8 cellular contexts compared by ENCODE assay signal in the genomic region with DNA sequence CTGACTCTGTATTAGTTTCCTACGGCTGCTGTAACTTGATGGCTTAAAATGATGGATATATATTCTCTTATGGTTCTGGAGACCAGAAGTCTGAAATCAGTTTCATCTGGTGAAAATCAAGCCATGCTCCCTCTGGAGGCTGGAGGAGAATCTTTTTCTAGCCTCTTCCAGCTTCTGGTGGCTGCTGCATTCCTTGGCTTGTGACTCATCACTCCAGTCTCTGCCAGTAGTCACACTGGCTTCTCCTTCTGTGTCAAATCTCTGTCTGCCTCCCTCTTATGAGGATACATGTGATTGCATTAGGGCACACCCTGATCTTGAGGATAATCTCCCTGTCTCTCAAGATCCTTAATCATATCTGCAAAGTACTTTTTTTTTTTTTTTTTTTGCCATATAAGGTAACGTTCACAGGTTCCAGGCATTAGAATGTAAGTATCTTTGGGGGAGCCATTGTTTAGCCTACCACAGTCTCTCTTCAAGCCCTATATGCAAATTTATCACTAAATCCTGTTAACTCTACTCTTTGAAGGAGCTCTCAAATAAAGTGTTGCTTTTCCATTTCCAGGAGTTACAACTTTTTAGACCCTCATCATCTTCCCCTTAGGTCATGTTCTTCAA. TPM values are rescaled to one million over a fixed set of nuclear protein-coding genes. Genes with fewer than 3 reads are reported as not detected.
DNase-seq lines count a peak whose midpoint lies in the region; ATAC-seq and TF ChIP-seq lines count a peak whose summit lies in the region.

No MANE protein-coding gene starts in this region.

- peak; percentile 96 for DNase-seq in GM23248
- DNase-seq in NCI-H82 (lab: John Stamatoyannopoulos, UW) = peak; percentile 89
- DNase-seq in epithelial cell of prostate (ENCODE audit: low read depth, low spot score) = peak; percentile 88
- peak; percentile 20 for DNase-seq in putamen (ENCODE audit: low spot score)
- no peak for DNase-seq in GM13976 (ENCODE audit: low spot score)
- DNase-seq in NCI-H2029 (lab: John Stamatoyannopoulos, UW) = no peak
- DNase-seq in activated CD8-positive, alpha-beta memory T cell treated with anti-CD3 and anti-CD28 coated beads, Interleukin-2, amount 50 U/mL, for 48 hours = no peak

- H3F3A ChIP-seq in GM23248 (ENCODE audit: insufficient read depth) = peaks cover 18% of the 10 kb centered on the region

- no peaks in the 10 kb centered on the region for H3K9me3 ChIP-seq in GM23248 (ENCODE audit: low read depth)

- H3K9me2 ChIP-seq in GM23248 (ENCODE audit: insufficient read depth) = no peaks in the 10 kb centered on the region

- H3K79me2 ChIP-seq in GM23248 (ENCODE audit: insufficient read depth) = 0 out of 2 replicates have a peak, but pooled peaks cover 5% of the 10 kb centered on the region

- TF ChIP-seq CTCF in GM13976 (IDR thresholded peaks at IDR 0.05; ENCODE audit: borderline replicate concordance, control extremely low read depth, extremely low read depth, insufficient read depth, missing control alignments) = no peak

- H3K9ac ChIP-seq in GM23248 = no peak overlapping the region

- ATAC-seq in GM21390 (IDR thresholded peaks at IDR 0.05; ENCODE audit: unreplicated experiment) = no peak

- no peaks in the 10 kb centered on the region for H4K20me1 ChIP-seq in GM23248 (ENCODE audit: insufficient read depth)

- peak overlapping the region; percentile 34 for H3K4me2 ChIP-seq in GM23248 (ENCODE audit: unreplicated experiment)

- no peak overlapping the region for H2AFZ ChIP-seq in GM23248

- H3K4me1 ChIP-seq in GM23248 (ENCODE audit: insufficient read depth) = peaks cover 13% of the 10 kb centered on the region

- WGBS in GM23248 (ENCODE audit: low coverage in 1 of 2, low lambda C conversion rate in 2 of 2, missing lambda C conversion rate in 2 of 2), 2 experiments = 3% methylated on average over 2 of the region's 2 CpGs

- H3K4me3 ChIP-seq in GM23248 = no peak overlapping the region

- no peaks in the 10 kb centered on the region for H3K27me3 ChIP-seq in GM23248 (replicated peaks; ENCODE audit: insufficient read depth)

- H3K27ac ChIP-seq in GM23248 (peak overlapping the region; percentile 36), epithelial cell of prostate (peak overlapping the region; percentile 11)

- no peaks in the 10 kb centered on the region for H3K36me3 ChIP-seq in GM23248 (ENCODE audit: low read depth)

- in situ Hi-C loops in GM23248 (cut with MboI) (no loop called here), GM13976 (cut with MboI; ENCODE audit: low sequenced_read_pairs, unreplicated experiment) (no loop called here)

RNA-seq across cellular contexts. Expression of a gene that starts 17.8 kb away (rescaled TPM):
- total RNA-seq in GM23248 (2014; rRNA removed; shearing (Covaris generic)) = 5.9 and 6.3 TPM in 2 replicates
- polyA plus RNA-seq in GM23248 (2016; fragmentation: Nextera tagmentation; extraction: Ambion mirVana) = 16.7 TPM in 2 replicates

RNA-seq across cellular contexts. Expression of a gene that starts 50.2 kb away (rescaled TPM):
- not detected in 2 replicates for total RNA-seq in GM23248 (2014; rRNA removed; shearing (Covaris generic))
- not detected in 2 replicates for polyA plus RNA-seq in GM23248 (2016; fragmentation: Nextera tagmentation; extraction: Ambion mirVana)

RNA-seq across cellular contexts. Expression of a gene that starts 51.6 kb away (rescaled TPM):
- 14.2 and 18.2 TPM in 2 replicates for total RNA-seq in GM23248 (2014; rRNA removed; shearing (Covaris generic))
- polyA plus RNA-seq in GM23248 (2016; fragmentation: Nextera tagmentation; extraction: Ambion mirVana) = 64.7 and 67.7 TPM in 2 replicates

Comparison
In these comparisons a context has a peak if more than half of its experiments do, and no peak if none do; other contexts are left out.
1. DNase-seq: peak in GM23248 (single experiment), NCI-H82 (single experiment), epithelial cell of prostate (single experiment) and putamen (single experiment); none in GM13976 (single experiment), NCI-H2029 (single experiment) and activated CD8-positive, alpha-beta memory T cell treated with anti-CD3 and anti-CD28 coated beads, Interleukin-2, amount 50 U/mL, for 48 hours (single experiment).